ENCODE assay signal across 21 cellular contexts in genomic region chr3:6281662-6282061, GRCh38.
DNase-seq lines count a peak whose midpoint lies in the region; ATAC-seq, FAIRE-seq and TF ChIP-seq lines count a peak whose summit lies in the region.
"Had no signal": no experiment of that assay in that cellular context is flagged by ENCODE, and none has a peak within 500 bp of the region (broad histone marks: within the 10 kb centered on the region; RNA-seq: fewer than 3 reads in every experiment).

No MANE protein-coding gene starts in this region.

- H3K36me3 ChIP-seq in DOHH2 (ENCODE audit: control insufficient read depth, low read length) (no peaks in the 10 kb centered on the region), HepG2 (replicated peaks in 1 of 2; ENCODE audit: control insufficient read depth in 1 of 2, insufficient read depth in 2 of 2, low read length in 2 of 2) (no peaks in the 10 kb centered on the region)
- H3K36me3 ChIP-seq: HAP-1 had no signal

- TF ChIP-seq EP300 in HepG2 (IDR thresholded peaks at IDR 0.05; ENCODE audit: low read depth in 2 of 2, low read length in 2 of 2) (no peak), HepG2 (CRISPR knock-in tag; IDR thresholded peaks at IDR 0.05; ENCODE audit: borderline replicate concordance) (no peak)

- no peaks in the 10 kb centered on the region for H3K9me2 ChIP-seq in DOHH2 (replicated peaks; ENCODE audit: control insufficient read depth, low read length)

- H3F3A ChIP-seq in DOHH2 (ENCODE audit: control insufficient read depth, insufficient read depth): peaks cover 11% of the 10 kb centered on the region; the same call in 1 of the 2 replicates

- TF ChIP-seq RAD21 in HepG2 (CRISPR knock-in tag; IDR thresholded peaks at IDR 0.05): no peak

- TF ChIP-seq CTCF in DOHH2 (IDR thresholded peaks at IDR 0.05; ENCODE audit: low read depth, low read length, poor library complexity, severe bottlenecking) (no peak), HepG2 (CRISPR knock-in tag; IDR thresholded peaks at IDR 0.05) (no peak)

- no peaks in the 10 kb centered on the region for H3K27me3 Mint-ChIP-seq in activated T-cell treated with anti-CD3 and anti-CD28 coated beads, Interleukin-2, amount 50 U/mL, for 4 hours (ENCODE audit: low read depth)

- peak; percentile 24 for DNase-seq in left kidney (ENCODE audit: low read depth, low spot score)
- no peak for DNase-seq in activated T-cell treated with anti-CD3 and anti-CD28 coated beads, Interleukin-2, amount 50 U/mL, for 4 hours
- DNase-seq in HepG2 (ENCODE audit: low spot score): no peak
- DNase-seq: DMS 273 treated with DMSO at 0.1 percent for 48 hours; EL; IMR-90; Kasumi-1; MM.1S; NCI-H1092 treated with DMSO at 0.1 percent for 48 hours; NCI-H187 treated with DMSO at 0.1 percent for 48 hours; NCI-H2171; NCI-H446; NCI-H69; NK-92 treated with Interleukin-12 subunit alpha and Interleukin-12 subunit beta, amount 100 ng/mL, for 24 hours had no signal

- in situ Hi-C loops in HepG2 (cut with HindIII; ENCODE audit: extremely low pct_ligation_motif_present, low pct_unique_long_range_greater_than_20kb): no loop called here

- H3K9ac ChIP-seq in HepG2 (ENCODE audit: insufficient read depth, low read depth, low read length): no peak overlapping the region

- no peak overlapping the region for H2AFZ ChIP-seq in HepG2 (ENCODE audit: low read length)

- H3K79me2 ChIP-seq in DOHH2 (ENCODE audit: control insufficient read depth, low read length) (no peaks in the 10 kb centered on the region), HepG2 (ENCODE audit: insufficient read depth, low read length) (no peaks in the 10 kb centered on the region)

- no peak overlapping the region for H3K4me3 Mint-ChIP-seq in activated T-cell treated with anti-CD3 and anti-CD28 coated beads, Interleukin-2, amount 50 U/mL, for 4 hours
- H3K4me3 Mint-ChIP-seq: T-helper 2 cell treated with Interferon-gamma antibody and Interleukin-4, amounts not matched to agents 5 μg/mL and 100 μg/mL, for 36 hours had no signal

- no TSS peak for BruUV-seq in HepG2 (replicated peaks; lab: Mats Ljungman, UMichigan)

- H3K36me3 Mint-ChIP-seq in activated T-cell treated with anti-CD3 and anti-CD28 coated beads, Interleukin-2, amount 50 U/mL, for 4 hours (ENCODE audit: insufficient read depth): no peaks in the 10 kb centered on the region

- H3K27ac ChIP-seq in DOHH2 (ENCODE audit: low read depth, low read length): peak overlapping the region; percentile 81
- H3K27ac ChIP-seq in HepG2 (ENCODE audit: extremely low read length, insufficient read depth, low read length): no peak overlapping the region
- H3K27ac ChIP-seq: C4-2B had no signal

- intact Hi-C loops in HepG2 (cut with micrococcal nuclease; ENCODE audit: unreplicated experiment): no loop called here

- CTCF ChIA-PET in HepG2 (lab: Yijun Ruan, JAX; ENCODE audit: low intra/inter-chr PET ratio, low total read pairs): no interaction called here

- peaks cover 58% of the 10 kb centered on the region for H3K4me1 ChIP-seq in DOHH2 (ENCODE audit: control insufficient read depth, low read length)
- no peaks in the 10 kb centered on the region for H3K4me1 ChIP-seq in HepG2 (ENCODE audit: insufficient read depth, low read length)
- H3K4me1 ChIP-seq: HAP-1 had no signal

- H3K27me3 ChIP-seq in DOHH2 (ENCODE audit: control insufficient read depth, low read length): no peaks in the 10 kb centered on the region
- H3K27me3 ChIP-seq in HepG2 (ENCODE audit: control insufficient read depth in 1 of 2, insufficient read depth in 2 of 2, low read length in 2 of 2): no peaks in the 10 kb centered on the region

- POLR2A ChIA-PET in HepG2 (lab: Yijun Ruan, JAX): no interaction called here

- FAIRE-seq in HepG2 (lab: Jason Lieb, UNC): no peak

- H4K20me1 ChIP-seq in DOHH2 (ENCODE audit: control insufficient read depth, insufficient read depth, low read depth, low read length) (no peaks in the 10 kb centered on the region), HepG2 (ENCODE audit: insufficient read depth, low read length) (no peaks in the 10 kb centered on the region)

- H3K9me3 ChIP-seq in DOHH2 (ENCODE audit: control insufficient read depth, insufficient read depth, low read length): peaks cover 3% of the 10 kb centered on the region; the same call in 1 of the 2 replicates
- peaks cover 95% of the 10 kb centered on the region for H3K9me3 ChIP-seq in HepG2 (ENCODE audit: low read length)
- H3K9me3 ChIP-seq: HAP-1 had no signal

- no peaks in the 10 kb centered on the region for H3K9me3 Mint-ChIP-seq in activated T-cell treated with anti-CD3 and anti-CD28 coated beads, Interleukin-2, amount 50 U/mL, for 4 hours

- H3K4me1 Mint-ChIP-seq in activated T-cell treated with anti-CD3 and anti-CD28 coated beads, Interleukin-2, amount 50 U/mL, for 4 hours (ENCODE audit: low read depth): no peaks in the 10 kb centered on the region

- TF ChIP-seq POLR2A in HepG2 (IDR thresholded peaks at IDR 0.05; ENCODE audit: insufficient read depth in 1 of 2, low read depth in 2 of 2, low read length in 2 of 2): no peak

- peak overlapping the region; percentile 43 for H3K4me3 ChIP-seq in DOHH2 (ENCODE audit: low read length)
- no peak overlapping the region for H3K4me3 ChIP-seq in HepG2 (replicated peaks in 1 of 3; ENCODE audit: insufficient read depth in 1 of 3, low read depth in 2 of 3, low read length in 3 of 3)
- H3K4me3 ChIP-seq: HAP-1 had no signal

- H3K4me2 ChIP-seq in DOHH2 (ENCODE audit: low read length): peak overlapping the region; percentile 63
- H3K4me2 ChIP-seq in HepG2 (ENCODE audit: low read depth, low read length): no peak overlapping the region

- ATAC-seq in GM18861 (IDR thresholded peaks at IDR 0.05; ENCODE audit: unreplicated experiment) (peak; percentile 62), HG03159 (IDR thresholded peaks at IDR 0.05; ENCODE audit: unreplicated experiment) (peak; percentile 77), HepG2 (no peak), GM18873 (IDR thresholded peaks at IDR 0.05; ENCODE audit: low FRiP score, unreplicated experiment) (no peak)
- no peak for ATAC-seq in activated T-cell treated with anti-CD3 and anti-CD28 coated beads, Interleukin-2, amount 50 U/mL, for 4 hours

TF ChIP-seq in HepG2, 621 proteins besides CTCF, POLR2A, EP300 and RAD21:
- no peak for TF ChIP-seq BRCA1 (CRISPR knock-in tag; IDR thresholded peaks at IDR 0.05)

Comparison
In these comparisons a context has a peak if more than half of its experiments do, and no peak if none do; other contexts are left out.
1. ATAC-seq: peak in GM18861 (single experiment) and HG03159 (single experiment); none in activated T-cell treated with anti-CD3 and anti-CD28 coated beads, Interleukin-2, amount 50 U/mL, for 4 hours (0 of 2), HepG2 (single experiment) and GM18873 (single experiment).